ENCODE assay signal across 8 cellular contexts in the genomic region with DNA sequence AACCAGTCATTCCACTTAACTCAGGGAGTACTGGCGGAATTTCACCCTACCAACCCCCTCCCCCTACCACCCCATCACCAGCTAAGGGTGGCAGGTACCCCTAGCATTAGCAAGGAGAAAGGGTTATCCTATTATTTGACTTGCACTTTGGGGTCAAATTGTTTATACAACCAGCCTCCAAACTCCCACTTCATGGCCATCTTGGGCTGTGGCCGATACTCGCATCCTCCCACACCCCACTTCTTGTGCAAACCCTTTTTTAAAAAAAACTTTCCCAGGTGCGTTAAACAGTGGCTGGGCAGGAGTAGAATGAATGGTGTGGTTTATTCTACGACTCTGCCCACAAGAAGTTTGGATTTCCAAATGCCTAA. TPM values are rescaled to one million over a fixed set of nuclear protein-coding genes. Genes with fewer than 3 reads are reported as not detected.
DNase-seq lines count a peak whose midpoint lies in the region; ATAC-seq and TF ChIP-seq lines count a peak whose summit lies in the region.

No MANE protein-coding gene starts in this region.

- no peak for TF ChIP-seq POLR2A in Peyer's patch (IDR thresholded peaks at IDR 0.05)

- peak; percentile 2 for ATAC-seq in GM19023 (IDR thresholded peaks at IDR 0.05; ENCODE audit: unreplicated experiment)
- no peak for ATAC-seq in activated CD4-positive, CD25-positive, alpha-beta regulatory T cell treated with anti-CD3 and anti-CD28 coated beads, Interleukin-2, amount 50 U/mL, for 24 hours
- ATAC-seq in GM19452 (IDR thresholded peaks at IDR 0.05; ENCODE audit: unreplicated experiment) = no peak
- no peak for ATAC-seq in GM21381 (IDR thresholded peaks at IDR 0.05; ENCODE audit: unreplicated experiment)
- ATAC-seq in HG02588 (IDR thresholded peaks at IDR 0.05; ENCODE audit: unreplicated experiment) = no peak

- no peak overlapping the region for H3K9ac ChIP-seq in fibroblast of lung (ENCODE audit: insufficient read depth, low read length)

- peaks cover 0 to 46% (median 0%) of the 10 kb centered on the region in 3 donors for H3K36me3 ChIP-seq in Peyer's patch
- H3K36me3 ChIP-seq in fibroblast of lung (ENCODE audit: control insufficient read depth, insufficient read depth, low read length) = peaks cover 24% of the 10 kb centered on the region

- DNase-seq in Peyer's patch (no peak), fibroblast of lung (ENCODE audit: low read depth in 2 of 2) (no peak), skeletal muscle cell (ENCODE audit: low read depth) (no peak)

- H3K79me2 ChIP-seq in fibroblast of lung (ENCODE audit: control insufficient read depth, insufficient read depth, low read length) = peaks cover 41% of the 10 kb centered on the region

- H3K27me3 ChIP-seq in Peyer's patch (no peaks in the 10 kb centered on the region), fibroblast of lung (ENCODE audit: control insufficient read depth, insufficient read depth, low read length) (no peaks in the 10 kb centered on the region)

- H4K20me1 ChIP-seq in fibroblast of lung (ENCODE audit: control insufficient read depth, extremely low read depth, insufficient read depth, low read length) = no peaks in the 10 kb centered on the region

- TF ChIP-seq CTCF in Peyer's patch (IDR thresholded peaks at IDR 0.05) (no peak), fibroblast of lung (conservative IDR thresholded peaks at IDR 0.05 in 1 of 2, IDR thresholded peaks at IDR 0.05 in 1 of 2; ENCODE audit: low read depth in 1 of 2, low read length in 2 of 2) (no peak)

- H3K9me3 ChIP-seq in Peyer's patch = no peaks in the 10 kb centered on the region
- H3K9me3 ChIP-seq in fibroblast of lung (ENCODE audit: control insufficient read depth, insufficient read depth, low read depth, low read length) = no peaks in the 10 kb centered on the region

- H3K4me1 ChIP-seq in Peyer's patch (peaks cover 0 to 21% (median 7%) of the 10 kb centered on the region in 4 donors), fibroblast of lung (ENCODE audit: control insufficient read depth, extremely low read depth, insufficient read depth, low read length) (peaks cover 14% of the 10 kb centered on the region)

- peak overlapping the region; percentile 28 for H3K4me2 ChIP-seq in fibroblast of lung (ENCODE audit: extremely low read depth, insufficient read depth, low read length)

- H3K27ac ChIP-seq in Peyer's patch (peak overlapping the region; percentile 69 to 87 (median 82)), fibroblast of lung (ENCODE audit: insufficient read depth, low read length) (peak overlapping the region; percentile 46)

- H3K4me3 ChIP-seq in Peyer's patch (peak overlapping the region in 3 of 4 donors; percentile 25 to 70 (median 40)), fibroblast of lung (replicated peaks in 1 of 4; ENCODE audit: control extremely low read depth in 1 of 4, insufficient read depth in 1 of 4, low read depth in 3 of 4, low read length in 4 of 4) (peak overlapping the region in 2 of 4 experiments; percentile 14 to 25), skeletal muscle cell (ENCODE audit: low read depth, low read length) (peak overlapping the region; percentile 27)

- peak overlapping the region; percentile 24 for H2AFZ ChIP-seq in fibroblast of lung (ENCODE audit: low read length)

RNA-seq across cellular contexts. Expression of a gene that starts 0.7 kb away (rescaled TPM):
- total RNA-seq in Peyer's patch = 10 to 100 TPM; 15.7 to 35.8 (median 22.0) TPM
- 39.8 and 58.8 TPM in 2 replicates for total RNA-seq in fibroblast of lung
- polyA plus RNA-seq in fibroblast of lung = 67.2 and 108 TPM in 2 replicates
- 84.6 and 128 TPM in 2 replicates for polyA plus RNA-seq in fibroblast of lung (2012)
- polyA minus RNA-seq in fibroblast of lung (ENCODE audit: low replicate concordance) = 49.8 and 84.4 TPM in 2 replicates

RNA-seq across cellular contexts. Expression of a gene that starts 9.9 kb away (rescaled TPM):
- total RNA-seq in Peyer's patch (100 to 1,000 TPM; 234 to 309 (median 281) TPM), fibroblast of lung (108 and 138 TPM in 2 replicates)
- 99.1 and 126 TPM in 2 replicates for polyA plus RNA-seq in fibroblast of lung
- polyA plus RNA-seq in fibroblast of lung (2012) = 169 and 241 TPM in 2 replicates
- 156 and 196 TPM in 2 replicates for polyA minus RNA-seq in fibroblast of lung (ENCODE audit: low replicate concordance)

RNA-seq across cellular contexts. Expression of a gene that starts 13.0 kb away (rescaled TPM):
- total RNA-seq in Peyer's patch (10 to 100 TPM; 22.4 to 47.2 (median 27.9) TPM), fibroblast of lung (5.4 and 5.8 TPM in 2 replicates)
- 23.6 and 29.9 TPM in 2 replicates for polyA plus RNA-seq in fibroblast of lung
- 17.3 and 18.9 TPM in 2 replicates for polyA plus RNA-seq in fibroblast of lung (2012)
- 64.3 and 80.6 TPM in 2 replicates for polyA minus RNA-seq in fibroblast of lung (ENCODE audit: low replicate concordance)

RNA-seq across cellular contexts. Expression of a gene that starts 13.3 kb away (rescaled TPM):
- 10 to 100 TPM; 33.8 to 95.2 (median 64.9) TPM for total RNA-seq in Peyer's patch
- total RNA-seq in fibroblast of lung = 12.6 and 17.3 TPM in 2 replicates
- polyA plus RNA-seq in fibroblast of lung = 5.5 and 6.4 TPM in 2 replicates
- 8.4 and 10.4 TPM in 2 replicates for polyA plus RNA-seq in fibroblast of lung (2012)
- 13.9 and 23.2 TPM in 2 replicates for polyA minus RNA-seq in fibroblast of lung (ENCODE audit: low replicate concordance)

RNA-seq across cellular contexts. Expression of a gene that starts 25.7 kb away (rescaled TPM):
- total RNA-seq in Peyer's patch = 100 to 1,000 TPM in 1 of 4 donors, 10 to 100 TPM in 3; 43.3 to 114 (median 46.3) TPM
- total RNA-seq in fibroblast of lung = 10.5 and 13.2 TPM in 2 replicates
- 52.0 and 75.8 TPM in 2 replicates for polyA plus RNA-seq in fibroblast of lung
- 41.9 and 48.7 TPM in 2 replicates for polyA plus RNA-seq in fibroblast of lung (2012)
- 98.8 and 140 TPM in 2 replicates for polyA minus RNA-seq in fibroblast of lung (ENCODE audit: low replicate concordance)
